In the genomic region with DNA sequence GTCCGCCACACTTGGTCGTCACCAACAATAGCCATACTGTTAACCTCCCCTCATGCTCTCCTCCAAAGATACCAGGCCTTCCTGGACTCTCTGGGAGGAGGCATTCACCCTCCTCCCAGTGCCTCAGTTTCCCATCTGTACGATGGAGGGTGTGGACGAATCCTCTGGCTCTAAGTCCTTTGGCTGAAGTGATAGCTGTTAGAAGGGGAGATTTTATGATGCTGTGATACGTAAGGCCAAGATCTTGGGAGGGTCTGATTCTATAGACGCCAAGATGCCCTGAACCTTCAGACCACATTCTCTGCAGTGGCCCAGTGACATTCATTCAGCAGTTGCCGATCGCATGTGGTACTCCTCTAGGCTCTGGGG, we compare ENCODE assay signal across 9 cellular contexts. TPM values are rescaled to one million over a fixed set of nuclear protein-coding genes. Genes with fewer than 3 reads are reported as not detected.
A peak's percentile ranks its signal among the peaks of the same experiment; 100 is the strongest.
DNase-seq lines count a peak whose midpoint lies in the region; ATAC-seq and TF ChIP-seq lines count a peak whose summit lies in the region.
"Had no signal": no experiment of that assay in that cellular context is flagged by ENCODE, and none has a peak within 500 bp of the region (broad histone marks: within the 10 kb centered on the region; RNA-seq: fewer than 3 reads in every experiment).

No MANE protein-coding gene starts in this region.

- peak overlapping the region; percentile 31 for H3K4me3 Mint-ChIP-seq in CD8-positive, alpha-beta T cell
- H3K4me3 Mint-ChIP-seq in endothelial cell (ENCODE audit: unreplicated experiment): peak overlapping the region; percentile 78
- H3K4me3 Mint-ChIP-seq in stimulated activated memory B cell treated with anti-CD40 and anti-IgM and Interleukin-4, amounts not matched to agents 10 μg/mL and 1 μg/mL and 100 μg/mL, for 72 hours: no peak overlapping the region

- no peaks in the 10 kb centered on the region for H3K9me3 Mint-ChIP-seq in CD8-positive, alpha-beta T cell
- H3K9me3 Mint-ChIP-seq in endothelial cell (ENCODE audit: unreplicated experiment): peaks cover 4% of the 10 kb centered on the region
- peaks cover 4% of the 10 kb centered on the region for H3K9me3 Mint-ChIP-seq in stimulated activated memory B cell treated with anti-CD40 and anti-IgM and Interleukin-4, amounts not matched to agents 10 μg/mL and 1 μg/mL and 100 μg/mL, for 72 hours

- TF ChIP-seq POLR2A in NB4 (IDR thresholded peaks at IDR 0.05; ENCODE audit: extremely low read depth, insufficient read length): no peak

- no peak overlapping the region for H2AFZ ChIP-seq in OCI-LY7 (ENCODE audit: low read length)

- CTCF ChIA-PET in CD8-positive, alpha-beta T cell (lab: Charles Lee): interaction anchor here (0.6 kb wide), 1 partner anchor 1188 kb away, joined by 3 read pairs; no protein-coding TSS in a partner anchor
- CTCF ChIA-PET in OCI-LY7 (lab: Charles Lee; ENCODE audit: unreplicated experiment): no interaction called here

- peaks cover 15% of the 10 kb centered on the region for H3K4me1 ChIP-seq in CD8-positive, alpha-beta T cell (ENCODE audit: insufficient read depth, low read length)
- H3K4me1 ChIP-seq in rectal smooth muscle tissue (ENCODE audit: control insufficient read depth, insufficient read depth, low read length) (peaks cover 15% of the 10 kb centered on the region), OCI-LY7 (ENCODE audit: insufficient read depth, low read length, poor library complexity, severe bottlenecking) (no peaks in the 10 kb centered on the region)

- H3K4me2 ChIP-seq in OCI-LY7 (ENCODE audit: low read length): no peak overlapping the region

- H3K27ac ChIP-seq in CD8-positive, alpha-beta T cell (ENCODE audit: low read depth, low read length): no peak overlapping the region
- H3K27ac ChIP-seq in rectal smooth muscle tissue (ENCODE audit: low read depth, low read length): peak overlapping the region; percentile 46
- no peak overlapping the region for H3K27ac ChIP-seq in OCI-LY7 (ENCODE audit: low read depth, low read length, poor library complexity, severe bottlenecking)
- H3K27ac ChIP-seq: cardiac muscle cell had no signal

- no peak overlapping the region for H3K4me3 ChIP-seq in CD8-positive, alpha-beta T cell (ENCODE audit: low read depth, low read length)
- H3K4me3 ChIP-seq in NB4 (ENCODE audit: low read depth, low read length): no peak overlapping the region
- no peak overlapping the region for H3K4me3 ChIP-seq in rectal smooth muscle tissue (ENCODE audit: low read length)
- H3K4me3 ChIP-seq in OCI-LY7 (ENCODE audit: low read depth, low read length, poor library complexity, severe bottlenecking): no peak overlapping the region

- H3K36me3 Mint-ChIP-seq in CD8-positive, alpha-beta T cell: no peaks in the 10 kb centered on the region
- peaks cover 46% of the 10 kb centered on the region for H3K36me3 Mint-ChIP-seq in endothelial cell (ENCODE audit: low read depth, unreplicated experiment)
- H3K36me3 Mint-ChIP-seq in stimulated activated memory B cell treated with anti-CD40 and anti-IgM and Interleukin-4, amounts not matched to agents 10 μg/mL and 1 μg/mL and 100 μg/mL, for 72 hours: no peaks in the 10 kb centered on the region

- POLR2A ChIA-PET in CD8-positive, alpha-beta T cell (lab: Charles Lee): no interaction called here
- POLR2A ChIA-PET in OCI-LY7 (lab: Charles Lee): no interaction called here

- no peak overlapping the region for H3K27ac Mint-ChIP-seq in CD8-positive, alpha-beta T cell
- peak overlapping the region; percentile 77 for H3K27ac Mint-ChIP-seq in endothelial cell (ENCODE audit: unreplicated experiment)
- no peak overlapping the region for H3K27ac Mint-ChIP-seq in stimulated activated memory B cell treated with anti-CD40 and anti-IgM and Interleukin-4, amounts not matched to agents 10 μg/mL and 1 μg/mL and 100 μg/mL, for 72 hours
- H3K27ac Mint-ChIP-seq: memory B cell had no signal

- H3K9me3 ChIP-seq in CD8-positive, alpha-beta T cell (ENCODE audit: low read length): no peaks in the 10 kb centered on the region
- H3K9me3 ChIP-seq in OCI-LY7 (ENCODE audit: low read length): no peaks in the 10 kb centered on the region

- no peaks in the 10 kb centered on the region for H3K36me3 ChIP-seq in CD8-positive, alpha-beta T cell (ENCODE audit: insufficient read depth, low read length)
- peaks cover 19% of the 10 kb centered on the region for H3K36me3 ChIP-seq in rectal smooth muscle tissue (ENCODE audit: control insufficient read depth, insufficient read depth, low read length)
- no peaks in the 10 kb centered on the region for H3K36me3 ChIP-seq in OCI-LY7 (ENCODE audit: insufficient read depth, low read length)
- H3K36me3 ChIP-seq: cardiac muscle cell had no signal

- H3K79me2 ChIP-seq in OCI-LY7 (ENCODE audit: insufficient read depth, low read depth, low read length): no peaks in the 10 kb centered on the region

- peaks cover 17% of the 10 kb centered on the region for H3K4me1 Mint-ChIP-seq in CD8-positive, alpha-beta T cell (ENCODE audit: low read depth)
- H3K4me1 Mint-ChIP-seq in endothelial cell (ENCODE audit: unreplicated experiment): peaks cover 25% of the 10 kb centered on the region
- peaks cover 18% of the 10 kb centered on the region for H3K4me1 Mint-ChIP-seq in stimulated activated memory B cell treated with anti-CD40 and anti-IgM and Interleukin-4, amounts not matched to agents 10 μg/mL and 1 μg/mL and 100 μg/mL, for 72 hours

- ATAC-seq in CD8-positive, alpha-beta T cell: no peak
- ATAC-seq in stimulated activated memory B cell treated with anti-CD40 and anti-IgM and Interleukin-4, amounts not matched to agents 10 μg/mL and 1 μg/mL and 100 μg/mL, for 72 hours: no peak

- peaks cover 30% of the 10 kb centered on the region for H3K27me3 Mint-ChIP-seq in CD8-positive, alpha-beta T cell (ENCODE audit: low read depth)
- peaks cover 8% of the 10 kb centered on the region for H3K27me3 Mint-ChIP-seq in endothelial cell (ENCODE audit: unreplicated experiment)
- peaks cover 64% of the 10 kb centered on the region for H3K27me3 Mint-ChIP-seq in stimulated activated memory B cell treated with anti-CD40 and anti-IgM and Interleukin-4, amounts not matched to agents 10 μg/mL and 1 μg/mL and 100 μg/mL, for 72 hours

- intact Hi-C loops in CD8-positive, alpha-beta T cell (cut with DNase I, micrococcal nuclease): no loop called here
- intact Hi-C loops in OCI-LY7 (cut with micrococcal nuclease; ENCODE audit: unreplicated experiment): no loop called here

- no peaks in the 10 kb centered on the region for H4K20me1 ChIP-seq in OCI-LY7 (ENCODE audit: insufficient read depth, low read length)

- H3K27me3 ChIP-seq in CD8-positive, alpha-beta T cell (ENCODE audit: insufficient read depth, low read length): peaks cover 3% of the 10 kb centered on the region
- H3K27me3 ChIP-seq in rectal smooth muscle tissue (ENCODE audit: control insufficient read depth, insufficient read depth, low read length): no peaks in the 10 kb centered on the region
- H3K27me3 ChIP-seq: cardiac muscle cell had no signal

- no peaks in the 10 kb centered on the region for H3K9me2 ChIP-seq in OCI-LY7 (ENCODE audit: insufficient read depth, low read length)

- no peak overlapping the region for H3K9ac ChIP-seq in rectal smooth muscle tissue (ENCODE audit: low read length)

- DNase-seq in CD8-positive, alpha-beta T cell: no peak
- DNase-seq in NB4 (ENCODE audit: low read depth): peak; percentile 26
- DNase-seq in endothelial cell (ENCODE audit: low spot score): no peak
- no peak for DNase-seq in OCI-LY7 (ENCODE audit: low spot score)
- no peak for DNase-seq in glomerular visceral epithelial cell (ENCODE audit: extremely low spot score)

- TF ChIP-seq CTCF in CD8-positive, alpha-beta T cell (IDR thresholded peaks at IDR 0.05): no peak
- TF ChIP-seq CTCF in NB4 (IDR thresholded peaks at IDR 0.05; ENCODE audit: low read depth, low read length): no peak
- TF ChIP-seq CTCF in endothelial cell (IDR thresholded peaks at IDR 0.05; ENCODE audit: unreplicated experiment): no peak
- TF ChIP-seq CTCF in OCI-LY7 (conservative IDR thresholded peaks at IDR 0.05; ENCODE audit: low read length): no peak

- no TSS peak for BruUV-seq in OCI-LY7 (replicated peaks; lab: Mats Ljungman, UMichigan)

RNA-seq across cellular contexts. Expression of gene NOP53, which starts 14.8 kb away (rescaled TPM):
- 100 to 1,000 TPM; 924 to 926 TPM for total RNA-seq in CD8-positive, alpha-beta T cell
- total RNA-seq in endothelial cell (ENCODE audit: unreplicated experiment) (324 TPM), OCI-LY7 (2022) (212 and 302 TPM in 2 replicates)
- 282 and 296 TPM in 2 replicates for total RNA-seq in OCI-LY7 (2014; rRNA removed; shearing (Covaris generic))

RNA-seq across cellular contexts. Expression of gene EHD2, which starts 17.3 kb away (rescaled TPM):
- under 1 TPM in 1 of 2 experiments, not detected in 1; 0.25 TPM for total RNA-seq in CD8-positive, alpha-beta T cell
- total RNA-seq in endothelial cell (ENCODE audit: unreplicated experiment) (81.5 TPM), OCI-LY7 (2022) (not detected in 2 replicates)
- total RNA-seq in OCI-LY7 (2014; rRNA removed; shearing (Covaris generic)): not detected in 2 replicates

RNA-seq across cellular contexts. Expression of gene SELENOW, which starts 48.0 kb away (rescaled TPM):
- 10 to 100 TPM; 64.9 to 68.1 TPM for total RNA-seq in CD8-positive, alpha-beta T cell
- total RNA-seq in endothelial cell (ENCODE audit: unreplicated experiment): 791 TPM
- total RNA-seq in OCI-LY7 (2014; rRNA removed; shearing (Covaris generic)): 83.1 and 95.5 TPM in 2 replicates
- total RNA-seq in OCI-LY7 (2022): 29.9 and 31.2 TPM in 2 replicates

Comparison
In these comparisons a context has a peak if more than half of its experiments do, and no peak if none do; other contexts are left out.
1. RNA of gene EHD2, which starts 17.3 kb away (total RNA-seq): 81.5 TPM in endothelial cell (single experiment); 0.25 TPM in CD8-positive, alpha-beta T cell and not detected in OCI-LY7; every median in the first group is over 10 times any median in the second.